1 cellular context compared by ENCODE assay signal in genomic region chr16:8990445-8990844, GRCh38.
TF ChIP-seq lines count a peak whose summit lies in the region.

No MANE protein-coding gene starts in this region.

TF ChIP-seq in H1, 55 proteins besides CTCF, POLR2A, EP300 and RAD21:
- TF ChIP-seq MAX (IDR thresholded peaks at IDR 0.05) (peak; percentile 33; the same call in 1 of the 2 replicates), E2F6 (IDR thresholded peaks at IDR 0.05) (peak; percentile 28; the same call in 1 of the 2 replicates), CTBP2 (IDR thresholded peaks at IDR 0.05; ENCODE audit: borderline replicate concordance, insufficient read depth, insufficient read length, low read length) (no peak)
